In the genomic region with DNA sequence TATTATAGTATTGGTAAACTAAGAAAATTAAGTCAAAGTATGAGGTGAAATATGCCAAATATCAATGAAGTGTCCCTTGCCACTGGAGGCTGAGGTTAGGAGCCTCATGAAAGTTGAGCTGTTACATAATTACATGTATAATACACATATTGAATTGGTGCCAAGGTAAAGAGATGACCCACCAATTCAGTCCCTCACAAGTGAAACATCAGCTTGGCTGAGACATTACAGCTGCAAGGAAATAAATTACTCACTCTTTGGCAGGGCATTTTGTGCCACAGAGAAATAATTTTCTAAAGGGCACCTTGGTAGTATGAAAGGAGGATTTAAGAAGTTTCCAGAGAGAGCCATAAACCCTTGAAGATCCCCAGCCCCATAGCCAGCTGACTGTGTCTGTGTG, we compare ENCODE assay signal across 19 cellular contexts.
"Had no signal": no experiment of that assay in that cellular context is flagged by ENCODE, and none has a peak within 500 bp of the region (broad histone marks: within the 10 kb centered on the region; RNA-seq: fewer than 3 reads in every experiment).

No MANE protein-coding gene starts in this region.

- H3K9me3 ChIP-seq: body of pancreas, colonic mucosa, gastroesophageal sphincter, heart right ventricle, tibial nerve had no signal

- H3K27ac ChIP-seq: body of pancreas, colonic mucosa, gastroesophageal sphincter, heart right ventricle, skin epidermis, tibial nerve had no signal

- DNase-seq: activated B cell treated with CpG ODN at 0.5 μM for 24 hours; activated CD4-positive, alpha-beta memory T cell treated with anti-CD3 and anti-CD28 coated beads, Interleukin-2, amount 10 ng/mL, durations not matched to agents 7 days and 5 days; activated CD4-positive, alpha-beta T cell treated with anti-CD3 and anti-CD28 coated beads for 4 hours; activated naive CD4-positive, alpha-beta T cell treated with Interleukin-2 at 50 U/mL for 16 hours; activated T-cell treated with anti-CD3 and anti-CD28 coated beads, Interleukin-2, amount 50 U/mL, for 1 hour; body of pancreas; colonic mucosa; heart right ventricle; immature natural killer cell; kidney glomerular epithelial cell; left ventricle myocardium superior; nephron progenitor cell; occipital lobe; stimulated activated CD4-positive, alpha-beta T cell treated with anti-CD3 and anti-CD28 coated beads, Interleukin-15, amount 100 ng/mL, for 24 hours; stimulated activated CD4-positive, alpha-beta T cell treated with anti-CD3 and anti-CD28 coated beads, Interleukin-2, amount 100 ng/mL, for 48 hours; T-helper 9 cell had no signal

- H3K4me1 ChIP-seq: body of pancreas, colonic mucosa, gastroesophageal sphincter, heart right ventricle, tibial nerve had no signal

- H3K36me3 ChIP-seq: colonic mucosa, gastroesophageal sphincter, heart right ventricle had no signal

- H3K27me3 ChIP-seq: body of pancreas, colonic mucosa, gastroesophageal sphincter, heart right ventricle, tibial nerve had no signal

- H3K4me3 ChIP-seq: body of pancreas, colonic mucosa, gastroesophageal sphincter, heart right ventricle, skin epidermis, tibial nerve had no signal
